In the genomic region with DNA sequence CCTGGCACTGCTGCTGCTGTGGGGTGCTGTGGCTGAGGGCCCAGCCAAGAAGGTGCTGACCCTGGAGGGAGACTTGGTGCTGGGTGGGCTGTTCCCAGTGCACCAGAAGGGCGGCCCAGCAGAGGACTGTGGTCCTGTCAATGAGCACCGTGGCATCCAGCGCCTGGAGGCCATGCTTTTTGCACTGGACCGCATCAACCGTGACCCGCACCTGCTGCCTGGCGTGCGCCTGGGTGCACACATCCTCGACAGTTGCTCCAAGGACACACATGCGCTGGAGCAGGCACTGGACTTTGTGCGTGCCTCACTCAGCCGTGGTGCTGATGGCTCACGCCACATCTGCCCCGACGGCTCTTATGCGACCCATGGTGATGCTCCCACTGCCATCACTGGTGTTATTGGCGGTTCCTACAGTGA, we compare ENCODE assay signal across 15 cellular contexts. TPM values are rescaled to one million over a fixed set of nuclear protein-coding genes. Genes with fewer than 3 reads are reported as not detected.
DNase-seq lines count a peak whose midpoint lies in the region; FAIRE-seq and TF ChIP-seq lines count a peak whose summit lies in the region.
"Had no signal": no experiment of that assay in that cellular context is flagged by ENCODE, and none has a peak within 500 bp of the region (broad histone marks: within the 10 kb centered on the region; RNA-seq: fewer than 3 reads in every experiment).

No MANE protein-coding gene starts in this region.

- H3K4me1 ChIP-seq in Peyer's patch (peaks cover 0 to 9% (median 0%) of the 10 kb centered on the region in 4 donors), kidney (ENCODE audit: control insufficient read depth in 1 of 2, insufficient read depth in 1 of 2, low read depth in 1 of 2, low read length in 2 of 2) (peaks cover 0 to 4% of the 10 kb centered on the region in 2 donors)
- H3K4me1 ChIP-seq: psoas muscle had no signal

- H3K4me3 ChIP-seq in Peyer's patch: no peak overlapping the region
- no peak overlapping the region for H3K4me3 ChIP-seq in kidney (ENCODE audit: low read length in 2 of 2)
- H3K4me3 ChIP-seq: psoas muscle, SK-N-MC had no signal

- TF ChIP-seq POLR2A in Peyer's patch (IDR thresholded peaks at IDR 0.05): no peak

- H3K27me3 ChIP-seq in Peyer's patch: no peaks in the 10 kb centered on the region

- DNase-seq in activated effector memory CD4-positive, alpha-beta T cell treated with anti-CD3 and anti-CD28 coated beads, Interleukin-2, amount 50 U/mL, for 16 hours: peak; percentile 47
- no peak for DNase-seq in activated effector memory CD4-positive, alpha-beta T cell treated with Interleukin-2 at 50 U/mL for 16 hours
- DNase-seq in Peyer's patch: peak in 2 of 3 donors; percentile 40 to 43
- peak; percentile 61 for DNase-seq in kidney
- no peak for DNase-seq in NCI-H774 (lab: John Stamatoyannopoulos, UW)
- no peak for DNase-seq in cerebellum (ENCODE audit: low spot score)
- no peak for DNase-seq in dermis blood vessel endothelial cell
- DNase-seq: NCI-H2081; NCI-H510A; stimulated activated naive CD8-positive, alpha-beta T cell treated with anti-CD3 and anti-CD28 coated beads, Interleukin-15, amount 100 ng/mL, for 72 hours had no signal

- intact Hi-C loops in kidney (cut with DNase I): no loop called here

- H3K9me3 ChIP-seq in Peyer's patch (no peaks in the 10 kb centered on the region), kidney (ENCODE audit: control insufficient read depth in 1 of 2, low read length in 2 of 2) (no peaks in the 10 kb centered on the region)
- H3K9me3 ChIP-seq: psoas muscle had no signal

- TF ChIP-seq CTCF in Peyer's patch (IDR thresholded peaks at IDR 0.05) (no peak), kidney (IDR thresholded peaks at IDR 0.05; ENCODE audit: borderline replicate concordance, extremely low read depth, insufficient read depth) (no peak)

- peaks cover 0 to 5% (median 0%) of the 10 kb centered on the region in 3 donors for H3K36me3 ChIP-seq in Peyer's patch
- peaks cover 0 to 6% of the 10 kb centered on the region in 2 donors for H3K36me3 ChIP-seq in kidney (ENCODE audit: control insufficient read depth in 1 of 2, insufficient read depth in 2 of 2, low read length in 2 of 2)

- H3K27ac ChIP-seq in Peyer's patch (no peak overlapping the region), kidney (ENCODE audit: low read depth in 2 of 2, low read length in 2 of 2) (no peak overlapping the region), temporal lobe (ENCODE audit: low read depth, low read length) (peak overlapping the region; percentile 20)
- H3K27ac ChIP-seq: psoas muscle, SK-N-MC had no signal

- no peak overlapping the region for H3K9ac ChIP-seq in kidney (ENCODE audit: low read length in 2 of 2)

- FAIRE-seq in kidney (lab: Jason Lieb, UNC): no peak

RNA-seq across cellular contexts. Expression of gene GRM2, which starts 2.1 kb away (rescaled TPM):
- total RNA-seq in Peyer's patch (1 to 10 TPM in 1 of 4 donors, under 1 TPM in 2, not detected in 1; 0.54 to 2.5 (median 0.57) TPM), kidney (0.57 TPM), temporal lobe (10.6 TPM), cerebellum (9.4 TPM), dermis blood vessel endothelial cell (under 0.01 TPM in 1 of 2 replicates, not detected in the other)
- polyA plus RNA-seq in kidney (ENCODE audit: insufficient read depth, low read depth, low replicate concordance): not detected
- total RNA-seq: fibroblast of villous mesenchyme had no signal
- polyA plus RNA-seq: IgD-negative memory B cell had no signal

RNA-seq across cellular contexts. Expression of gene TEX264, which starts 38.0 kb away (rescaled TPM):
- total RNA-seq in Peyer's patch (100 to 1,000 TPM in 1 of 4 donors, 10 to 100 TPM in 3; 22.3 to 118 (median 83.2) TPM), kidney (68.0 TPM), temporal lobe (10.6 TPM), cerebellum (12.2 TPM), dermis blood vessel endothelial cell (54.8 and 64.7 TPM in 2 replicates)
- 208 TPM for polyA plus RNA-seq in kidney (ENCODE audit: insufficient read depth, low read depth, low replicate concordance)

Comparison
In these comparisons a context has a peak if more than half of its experiments do, and no peak if none do; other contexts are left out.
1. DNase-seq: peak in activated effector memory CD4-positive, alpha-beta T cell treated with anti-CD3 and anti-CD28 coated beads, Interleukin-2, amount 50 U/mL, for 16 hours (single experiment), Peyer's patch (2 of 3) and kidney (single experiment); none in activated effector memory CD4-positive, alpha-beta T cell treated with Interleukin-2 at 50 U/mL for 16 hours (single experiment), NCI-H774 (single experiment), cerebellum (single experiment) and dermis blood vessel endothelial cell (single experiment).